In genomic region chr10:68598978-68599753, GRCh38 we compare ENCODE assay signal across 8 cellular contexts. TPM values are rescaled to one million over a fixed set of nuclear protein-coding genes. Genes with fewer than 3 reads are reported as not detected.
A peak's percentile ranks its signal among the peaks of the same experiment; 100 is the strongest.
DNase-seq lines count a peak whose midpoint lies in the region; ATAC-seq and TF ChIP-seq lines count a peak whose summit lies in the region.

No MANE protein-coding gene starts in this region.

- H3K4me1 Mint-ChIP-seq in activated CD4-positive, alpha-beta T cell treated with anti-CD3 and anti-CD28 coated beads, Interleukin-2, amount 10 ng/mL, durations not matched to agents 24 days and 14 days, result peaks cover 28% of the 10 kb centered on the region
- H3K4me1 Mint-ChIP-seq in nephron progenitor cell, result peaks cover 70% of the 10 kb centered on the region

- no peaks in the 10 kb centered on the region for H3K27me3 Mint-ChIP-seq in activated CD4-positive, alpha-beta T cell treated with anti-CD3 and anti-CD28 coated beads, Interleukin-2, amount 10 ng/mL, durations not matched to agents 24 days and 14 days
- no peaks in the 10 kb centered on the region for H3K27me3 Mint-ChIP-seq in nephron progenitor cell (ENCODE audit: low read depth, poor library complexity)

- H3K4me3 Mint-ChIP-seq in activated CD4-positive, alpha-beta T cell treated with anti-CD3 and anti-CD28 coated beads, Interleukin-2, amount 10 ng/mL, durations not matched to agents 24 days and 14 days, result peak overlapping the region; percentile 12
- peak overlapping the region; percentile 86 for H3K4me3 Mint-ChIP-seq in nephron progenitor cell

- ATAC-seq in GM18867 (IDR thresholded peaks at IDR 0.05; ENCODE audit: unreplicated experiment), result no peak

- no peak for TF ChIP-seq CTCF in nephron progenitor cell (IDR thresholded peaks at IDR 0.05)

- no peaks in the 10 kb centered on the region for H3K9me3 Mint-ChIP-seq in activated CD4-positive, alpha-beta T cell treated with anti-CD3 and anti-CD28 coated beads, Interleukin-2, amount 10 ng/mL, durations not matched to agents 24 days and 14 days
- no peaks in the 10 kb centered on the region for H3K9me3 Mint-ChIP-seq in nephron progenitor cell

- no peak overlapping the region for H3K27ac Mint-ChIP-seq in activated CD4-positive, alpha-beta T cell treated with anti-CD3 and anti-CD28 coated beads, Interleukin-2, amount 10 ng/mL, durations not matched to agents 24 days and 14 days
- H3K27ac Mint-ChIP-seq in nephron progenitor cell, result peak overlapping the region; percentile 46

- DNase-seq in activated CD4-positive, alpha-beta T cell treated with anti-CD3 and anti-CD28 coated beads, Interleukin-2, amount 10 ng/mL, durations not matched to agents 24 days and 14 days, result no peak
- no peak for DNase-seq in activated CD4-positive, alpha-beta T cell treated with anti-CD3 and anti-CD28 coated beads for 4 hours
- DNase-seq in RPMI7951 (ENCODE audit: low read depth) (peak; percentile 57), fibroblast of peridontal ligament (ENCODE audit: extremely low read depth) (peak; percentile 42), nephron progenitor cell (peak; percentile 25), GM19238 (ENCODE audit: insufficient read length, low spot score) (no peak), ACHN (no peak)

- H3K36me3 Mint-ChIP-seq in activated CD4-positive, alpha-beta T cell treated with anti-CD3 and anti-CD28 coated beads, Interleukin-2, amount 10 ng/mL, durations not matched to agents 24 days and 14 days (ENCODE audit: low read depth), result peaks cover 3% of the 10 kb centered on the region
- peaks cover 39% of the 10 kb centered on the region for H3K36me3 Mint-ChIP-seq in nephron progenitor cell (ENCODE audit: low read depth)

- in situ Hi-C loops in ACHN (cut with HindIII; ENCODE audit: low pct_ligation_motif_present, low pct_unique_long_range_greater_than_20kb, low sequenced_read_pairs), result no loop called here

- intact Hi-C loops in activated CD4-positive, alpha-beta T cell treated with anti-CD3 and anti-CD28 coated beads, Interleukin-2, amount 10 ng/mL, durations not matched to agents 24 days and 14 days (cut with micrococcal nuclease), result no loop called here

RNA-seq across cellular contexts. Expression of gene TET1, which starts 39.0 kb away (rescaled TPM):
- total RNA-seq in activated CD4-positive, alpha-beta T cell treated with anti-CD3 and anti-CD28 coated beads, Interleukin-2, amount 10 ng/mL, durations not matched to agents 24 days and 14 days, result 0.96 and 1.2 TPM in 2 replicates
- 4.1 and 6.1 TPM in 2 replicates for total RNA-seq in RPMI7951 (2014; rRNA removed; shearing (Covaris generic))

Comparison
In these comparisons a context has a peak if more than half of its experiments do, and no peak if none do; other contexts are left out.
1. DNase-seq: peak in RPMI7951 (single experiment), fibroblast of peridontal ligament (single experiment) and nephron progenitor cell (single experiment); none in activated CD4-positive, alpha-beta T cell treated with anti-CD3 and anti-CD28 coated beads, Interleukin-2, amount 10 ng/mL, durations not matched to agents 24 days and 14 days (single experiment), activated CD4-positive, alpha-beta T cell treated with anti-CD3 and anti-CD28 coated beads for 4 hours (0 of 2), GM19238 (single experiment) and ACHN (single experiment).